In the genomic region with DNA sequence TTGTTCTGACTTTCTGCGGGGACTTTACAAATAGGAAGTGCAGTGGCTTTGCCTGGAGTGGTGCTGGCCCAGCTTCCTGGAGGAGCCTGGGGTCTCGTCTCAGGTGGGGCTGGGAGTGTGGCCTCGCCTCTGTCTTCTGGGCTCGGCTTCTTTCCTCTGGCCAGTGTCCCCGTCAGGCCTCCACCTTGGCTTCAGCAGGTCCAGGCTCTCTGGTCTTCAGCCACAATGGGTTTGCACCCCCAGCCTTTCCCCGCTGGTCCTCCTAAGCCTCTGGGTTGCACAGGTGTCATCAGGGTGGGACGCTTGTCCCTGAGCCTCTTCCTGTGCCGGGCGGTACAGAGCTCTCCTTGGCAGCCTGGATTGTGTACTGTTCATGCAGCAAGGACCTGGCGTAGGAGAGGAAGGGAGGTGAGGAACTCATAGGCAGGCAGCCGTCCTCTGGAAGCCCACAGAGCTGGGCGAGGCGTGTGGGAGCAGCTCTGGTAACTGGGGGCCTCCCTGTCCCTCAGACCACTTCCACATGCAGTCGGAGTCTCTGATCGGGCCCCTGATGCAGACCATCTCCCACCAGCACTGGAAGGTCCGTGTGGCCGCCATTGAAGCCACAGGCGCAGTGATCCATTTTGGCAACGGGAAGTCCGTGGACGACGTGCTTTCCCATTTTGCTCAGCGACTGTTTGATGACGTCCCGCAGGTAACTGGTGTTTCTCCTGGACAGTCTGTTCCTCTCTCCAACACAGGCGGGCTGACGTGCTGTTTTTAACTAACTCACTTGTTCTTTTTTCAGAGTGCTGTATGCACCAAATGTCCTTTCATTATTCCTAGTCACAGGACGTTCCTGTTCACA, we compare ENCODE assay signal across 19 cellular contexts. TPM values are rescaled to one million over a fixed set of nuclear protein-coding genes. Genes with fewer than 3 reads are reported as not detected.
DNase-seq lines count a peak whose midpoint lies in the region; ATAC-seq and TF ChIP-seq lines count a peak whose summit lies in the region.
"Had no signal": no experiment of that assay in that cellular context is flagged by ENCODE, and none has a peak within 500 bp of the region (broad histone marks: within the 10 kb centered on the region; RNA-seq: fewer than 3 reads in every experiment).

No MANE protein-coding gene starts in this region.

- ATAC-seq in heart left ventricle, result no peak
- ATAC-seq in activated CD8-positive, alpha-beta T cell treated with anti-CD3 and anti-CD28 coated beads, Interleukin-2, amount 10 ng/mL, durations not matched to agents 7 days and 5 days, result no peak
- ATAC-seq in GM21717 (IDR thresholded peaks at IDR 0.05; ENCODE audit: unreplicated experiment), result no peak

- H3K4me3 Mint-ChIP-seq in activated CD8-positive, alpha-beta T cell treated with anti-CD3 and anti-CD28 coated beads, Interleukin-2, amount 10 ng/mL, durations not matched to agents 7 days and 5 days, result peak overlapping the region; percentile 18
- H3K4me3 Mint-ChIP-seq in mesothelial cell of epicardium, result peak overlapping the region; percentile 39

- no peaks in the 10 kb centered on the region for H3K27me3 ChIP-seq in heart left ventricle
- H3K27me3 ChIP-seq: thyroid gland had no signal

- H3K36me3 ChIP-seq in heart left ventricle, result peaks cover 0 to 38% (median 7%) of the 10 kb centered on the region in 9 donors

- DNase-seq in cardiac septum (ENCODE audit: low spot score), result peak; percentile 74
- DNase-seq in heart left ventricle, result no peak
- DNase-seq in activated CD8-positive, alpha-beta T cell treated with anti-CD3 and anti-CD28 coated beads, Interleukin-2, amount 10 ng/mL, durations not matched to agents 7 days and 5 days, result no peak
- DNase-seq in mesothelial cell of epicardium (ENCODE audit: low spot score in 2 of 2, unreplicated experiment in 2 of 2), result no peak
- peak; percentile 45 for DNase-seq in superior temporal gyrus (ENCODE audit: extremely low spot score)
- DNase-seq in hepatic stellate cell (ENCODE audit: low spot score), result no peak
- DNase-seq in amygdala (lab: John Stamatoyannopoulos, UW), result no peak
- DNase-seq: activated CD4-positive, alpha-beta T cell treated with anti-CD3 and anti-CD28 coated beads for 48 hours; AML-193; H9; mesenchymal stem cell; NCI-H446; occipital lobe; SHP77; stimulated activated CD4-positive, alpha-beta T cell treated with anti-CD3 and anti-CD28 coated beads, Interleukin-4, amount 100 ng/mL, for 24 hours; stimulated activated CD8-positive, alpha-beta memory T cell treated with anti-CD3 and anti-CD28 coated beads, Interleukin-4, amount 100 ng/mL, for 48 hours; T1000; thyroid gland had no signal

- POLR2A ChIA-PET in activated CD8-positive, alpha-beta T cell treated with anti-CD3 and anti-CD28 coated beads, Interleukin-2, amount 10 ng/mL, durations not matched to agents 7 days and 5 days (lab: Charles Lee), result interaction anchor here (1.5 kb wide), 1 partner anchor 111 kb away, joined by 6 read pairs; no protein-coding TSS in a partner anchor

- H3K27ac Mint-ChIP-seq in activated CD8-positive, alpha-beta T cell treated with anti-CD3 and anti-CD28 coated beads, Interleukin-2, amount 10 ng/mL, durations not matched to agents 7 days and 5 days, result no peak overlapping the region
- H3K27ac Mint-ChIP-seq in mesothelial cell of epicardium, result no peak overlapping the region

- no peak for TF ChIP-seq POLR2A in heart left ventricle (IDR thresholded peaks at IDR 0.05)

- H3K4me3 ChIP-seq in heart left ventricle, result no peak overlapping the region
- H3K4me3 ChIP-seq: thyroid gland had no signal

- peaks cover 28% of the 10 kb centered on the region for H3K4me1 Mint-ChIP-seq in activated CD8-positive, alpha-beta T cell treated with anti-CD3 and anti-CD28 coated beads, Interleukin-2, amount 10 ng/mL, durations not matched to agents 7 days and 5 days (ENCODE audit: low read depth)
- peaks cover 19% of the 10 kb centered on the region for H3K4me1 Mint-ChIP-seq in mesothelial cell of epicardium

- 89 to 93% (median 92%) methylated on average over 19 to 28 of the region's 28 CpGs for WGBS in heart left ventricle, 4 donors

- H3K9me3 ChIP-seq in heart left ventricle, result peaks cover 0 to 12% (median 5%) of the 10 kb centered on the region in 12 donors
- H3K9me3 ChIP-seq: thyroid gland had no signal

- peaks cover 40% of the 10 kb centered on the region for H3K36me3 Mint-ChIP-seq in activated CD8-positive, alpha-beta T cell treated with anti-CD3 and anti-CD28 coated beads, Interleukin-2, amount 10 ng/mL, durations not matched to agents 7 days and 5 days (ENCODE audit: low read depth)
- peaks cover 24% of the 10 kb centered on the region for H3K36me3 Mint-ChIP-seq in mesothelial cell of epicardium

- peaks cover 3% of the 10 kb centered on the region for H3K9me3 Mint-ChIP-seq in activated CD8-positive, alpha-beta T cell treated with anti-CD3 and anti-CD28 coated beads, Interleukin-2, amount 10 ng/mL, durations not matched to agents 7 days and 5 days (ENCODE audit: insufficient read depth)
- peaks cover 10% of the 10 kb centered on the region for H3K9me3 Mint-ChIP-seq in mesothelial cell of epicardium

- TF ChIP-seq CTCF in heart left ventricle (IDR thresholded peaks at IDR 0.05) (no peak), mesothelial cell of epicardium (IDR thresholded peaks at IDR 0.05; ENCODE audit: unreplicated experiment) (no peak)

- peak overlapping the region in 3 of 12 donors; percentile 85 to 93 (median 90) for H3K27ac ChIP-seq in heart left ventricle
- H3K27ac ChIP-seq: thyroid gland had no signal

- peaks cover 3 to 49% (median 33%) of the 10 kb centered on the region in 12 donors for H3K4me1 ChIP-seq in heart left ventricle

- CTCF ChIA-PET in activated CD8-positive, alpha-beta T cell treated with anti-CD3 and anti-CD28 coated beads, Interleukin-2, amount 10 ng/mL, durations not matched to agents 7 days and 5 days (lab: Charles Lee), result no interaction called here

- intact Hi-C loops in cardiac septum (cut with DNase I), result loop anchor here (5.0 kb wide), 2 partner anchors 62 to 77 kb away; no protein-coding TSS in a partner anchor
- intact Hi-C loops in heart left ventricle (cut with DNase I), result loop anchor here in 5 of 10 donors (5.0 to 10.0 kb wide), 6 partner anchors 62 to 212 kb away; partner anchors contain the start of gene PDGFA (in 1 of the 5)

- H3K27me3 Mint-ChIP-seq in activated CD8-positive, alpha-beta T cell treated with anti-CD3 and anti-CD28 coated beads, Interleukin-2, amount 10 ng/mL, durations not matched to agents 7 days and 5 days (ENCODE audit: low read depth), result no peaks in the 10 kb centered on the region
- no peaks in the 10 kb centered on the region for H3K27me3 Mint-ChIP-seq in mesothelial cell of epicardium (ENCODE audit: low read depth)

RNA-seq across cellular contexts. Expression of gene PRKAR1B, which starts 2.3 kb away (rescaled TPM):
- total RNA-seq in cardiac septum (13.5 TPM), heart left ventricle (10 to 100 TPM; 11.4 to 22.2 (median 18.4) TPM), mesothelial cell of epicardium (48.0 to 53.7 TPM (median 50.6 TPM) in 3 replicates)
- 10 to 100 TPM in 1 of 2 donors, 1 to 10 TPM in 1; 4.1 to 15.3 TPM for polyA plus RNA-seq in heart left ventricle
- total RNA-seq in activated CD8-positive, alpha-beta T cell treated with anti-CD3 and anti-CD28 coated beads, Interleukin-2, amount 10 ng/mL, durations not matched to agents 7 days and 5 days, result 10 to 100 TPM; 56.5 to 58.2 TPM

RNA-seq across cellular contexts. Expression of gene DNAAF5, which starts 2.9 kb away (rescaled TPM):
- total RNA-seq in cardiac septum (22.1 TPM), heart left ventricle (10 to 100 TPM; 13.9 to 45.8 (median 23.7) TPM), mesothelial cell of epicardium (33.9 to 39.0 TPM (median 36.9 TPM) in 3 replicates)
- polyA plus RNA-seq in heart left ventricle, result 10 to 100 TPM in 1 of 2 donors, 1 to 10 TPM in 1; 7.2 to 15.3 TPM
- 10 to 100 TPM; 25.5 to 27.0 TPM for total RNA-seq in activated CD8-positive, alpha-beta T cell treated with anti-CD3 and anti-CD28 coated beads, Interleukin-2, amount 10 ng/mL, durations not matched to agents 7 days and 5 days

Comparison
In these comparisons a context has a peak if more than half of its experiments do, and no peak if none do; other contexts are left out.
1. DNase-seq: peak in cardiac septum (single experiment) and superior temporal gyrus (single experiment); none in heart left ventricle (0 of 5), activated CD8-positive, alpha-beta T cell treated with anti-CD3 and anti-CD28 coated beads, Interleukin-2, amount 10 ng/mL, durations not matched to agents 7 days and 5 days (single experiment), mesothelial cell of epicardium (0 of 2), hepatic stellate cell (single experiment) and amygdala (0 of 56).